18 cellular contexts compared by ENCODE assay signal in the genomic region with DNA sequence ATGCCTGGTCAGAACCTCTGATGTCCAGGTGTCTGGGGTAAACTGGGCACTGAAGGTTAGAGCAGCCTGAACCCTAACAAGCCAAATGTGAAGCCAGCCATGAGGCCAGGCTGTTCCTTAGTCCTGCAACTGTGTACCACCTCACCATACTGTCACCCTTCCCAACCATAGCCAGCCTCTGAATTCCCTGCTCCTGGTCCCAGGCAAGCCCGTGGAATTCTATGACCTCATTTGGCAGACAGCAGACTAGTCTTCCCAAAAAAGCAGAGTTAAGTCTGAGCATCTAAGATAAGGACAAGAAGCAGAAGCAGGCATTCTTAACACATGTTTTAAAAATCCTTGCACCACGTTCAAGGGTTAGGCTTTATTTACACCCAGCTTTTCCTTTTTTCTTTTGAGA.
"Had no signal": no experiment of that assay in that cellular context is flagged by ENCODE, and none has a peak within 500 bp of the region (broad histone marks: within the 10 kb centered on the region; RNA-seq: fewer than 3 reads in every experiment).

No MANE protein-coding gene starts in this region.

- H3K4me1 ChIP-seq: adrenal gland, ascending aorta, colonic mucosa, left lung had no signal

- H3K4me3 Mint-ChIP-seq: activated CD8-positive, alpha-beta T cell treated with anti-CD3 and anti-CD28 coated beads, Interleukin-2, amount 10 ng/mL, durations not matched to agents 7 days and 5 days; naive thymus-derived CD8-positive, alpha-beta T cell; neural progenitor cell had no signal

- H3K36me3 Mint-ChIP-seq: activated naive CD4-positive, alpha-beta T cell treated with anti-CD3 and anti-CD28 coated beads, Interleukin-2, amount 50 U/mL, for 72 hours; naive thymus-derived CD8-positive, alpha-beta T cell had no signal

- H3K27ac Mint-ChIP-seq: activated CD8-positive, alpha-beta T cell treated with anti-CD3 and anti-CD28 coated beads, Interleukin-2, amount 10 ng/mL, durations not matched to agents 7 days and 5 days; activated naive CD4-positive, alpha-beta T cell treated with anti-CD3 and anti-CD28 coated beads, Interleukin-2, amount 50 U/mL, for 72 hours; naive thymus-derived CD8-positive, alpha-beta T cell; neural progenitor cell had no signal

- H3K36me3 ChIP-seq: adrenal gland, ascending aorta, colonic mucosa, left lung, neural progenitor cell had no signal

- H3K4me2 ChIP-seq: neural progenitor cell had no signal

- H3K9me3 Mint-ChIP-seq: activated naive CD4-positive, alpha-beta T cell treated with anti-CD3 and anti-CD28 coated beads, Interleukin-2, amount 50 U/mL, for 72 hours; naive thymus-derived CD8-positive, alpha-beta T cell; neural progenitor cell had no signal

- ATAC-seq: activated CD8-positive, alpha-beta T cell treated with anti-CD3 and anti-CD28 coated beads, Interleukin-2, amount 10 ng/mL, durations not matched to agents 7 days and 5 days; activated naive CD4-positive, alpha-beta T cell treated with anti-CD3 and anti-CD28 coated beads, Interleukin-2, amount 50 U/mL, for 72 hours; left lung; naive thymus-derived CD8-positive, alpha-beta T cell had no signal

- H3K27me3 ChIP-seq: adrenal gland, ascending aorta, colonic mucosa, esophagus squamous epithelium, left lung, neural progenitor cell had no signal

- H3K9ac ChIP-seq: neural progenitor cell had no signal

- DNase-seq: activated CD4-positive, alpha-beta T cell treated with anti-CD3 and anti-CD28 coated beads, Interleukin-2, amount 50 U/mL, for 1 hour; activated CD4-positive, CD25-positive, alpha-beta regulatory T cell treated with anti-CD3 and anti-CD28 coated beads, Interleukin-2, amount 50 U/mL, for 72 hours; activated CD8-positive, alpha-beta T cell treated with anti-CD3 and anti-CD28 coated beads, Interleukin-2, amount 10 ng/mL, durations not matched to agents 7 days and 5 days; adrenal gland; colonic mucosa; esophagus squamous epithelium; foreskin fibroblast; kidney; left lung; naive thymus-derived CD8-positive, alpha-beta T cell; retina; stimulated activated CD4-positive, alpha-beta T cell treated with anti-CD3 and anti-CD28 coated beads, Interleukin-4, amount 100 ng/mL, for 24 hours; stimulated activated naive CD4-positive, alpha-beta T cell treated with Interleukin-2 at 50 U/mL for 16 hours; T-helper 1 cell; WERI-Rb-1 had no signal

- H3K4me3 ChIP-seq: adrenal gland, ascending aorta, colonic mucosa, esophagus squamous epithelium, left lung, neural progenitor cell had no signal

- H2AFZ ChIP-seq: neural progenitor cell had no signal

- H3K4me1 Mint-ChIP-seq: naive thymus-derived CD8-positive, alpha-beta T cell had no signal

- H3K9me3 ChIP-seq: adrenal gland, ascending aorta, colonic mucosa, esophagus squamous epithelium, left lung had no signal

- H3K27ac ChIP-seq: adrenal gland, ascending aorta, colonic mucosa, esophagus squamous epithelium, left lung, neural progenitor cell, WERI-Rb-1 had no signal
